ENCODE assay signal across 20 cellular contexts in the genomic region with DNA sequence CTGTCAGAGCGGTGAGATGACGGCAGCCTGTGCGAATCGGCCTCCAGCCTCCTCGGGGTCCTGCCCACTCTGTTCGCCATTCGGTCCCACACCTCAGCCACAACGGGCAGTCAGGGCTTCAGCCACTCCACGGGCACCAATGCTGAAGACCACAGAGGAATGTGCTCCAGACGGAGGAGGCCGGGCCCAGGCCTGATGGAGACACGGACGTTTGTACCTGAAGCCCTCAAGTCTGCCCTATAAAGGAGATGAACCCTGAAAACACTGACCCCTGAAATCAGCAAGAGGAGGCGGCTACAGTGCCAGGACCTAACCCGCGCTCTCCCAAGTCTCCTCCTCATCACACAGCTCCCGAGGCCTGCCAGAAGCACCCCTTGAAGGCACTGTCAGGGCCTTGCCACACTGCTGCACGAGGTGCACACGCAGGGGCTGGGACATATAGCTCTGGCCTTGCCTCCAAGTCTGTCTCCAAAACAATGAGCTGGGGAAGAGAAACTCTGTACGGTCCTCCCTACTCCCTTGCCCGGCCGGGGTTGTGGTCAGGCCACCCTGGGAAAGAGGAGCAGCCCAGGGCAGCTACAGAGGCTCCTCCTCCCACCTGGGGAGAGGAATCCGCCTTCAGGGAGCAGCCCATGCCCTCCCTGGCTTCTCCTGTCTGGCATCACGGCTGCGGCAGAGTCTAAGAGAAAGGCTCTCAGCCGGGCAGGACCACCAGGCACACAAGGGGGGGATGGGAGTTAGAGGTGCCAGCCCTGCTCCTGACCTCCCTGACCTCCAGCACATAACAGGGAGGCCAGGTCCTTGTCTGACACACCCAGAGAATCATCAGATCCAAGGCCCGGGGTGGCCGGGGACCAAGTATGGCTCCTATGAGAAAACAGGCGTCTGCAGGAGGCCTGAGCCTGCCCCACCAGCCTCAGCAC.
DNase-seq lines count a peak whose midpoint lies in the region; ATAC-seq and TF ChIP-seq lines count a peak whose summit lies in the region.
"Had no signal": no experiment of that assay in that cellular context is flagged by ENCODE, and none has a peak within 500 bp of the region (broad histone marks: within the 10 kb centered on the region; RNA-seq: fewer than 3 reads in every experiment).

No MANE protein-coding gene starts in this region.

- H3K36me3 ChIP-seq in heart left ventricle (no peaks in the 10 kb centered on the region), aorta (ENCODE audit: control insufficient read depth in 1 of 2, insufficient read depth in 2 of 2, low read length in 1 of 2) (no peaks in the 10 kb centered on the region)
- H3K36me3 ChIP-seq: BLaER1 treated with 17β-estradiol and CSF1 and Interleukin-3, amounts not matched to agents 10 nM and 100 nM had no signal

- H3K4me3 ChIP-seq in heart left ventricle (no peak overlapping the region), aorta (ENCODE audit: low read length in 2 of 2) (no peak overlapping the region)
- H3K4me3 ChIP-seq: A549; BLaER1 treated with 17β-estradiol and CSF1 and Interleukin-3, amounts not matched to agents 10 nM and 100 nM; PC-9 had no signal

- H3K27ac ChIP-seq in heart left ventricle, result no peak overlapping the region
- no peak overlapping the region for H3K27ac ChIP-seq in aorta (ENCODE audit: low read depth in 1 of 2, low read length in 2 of 2)
- H3K27ac ChIP-seq: A549; BLaER1 treated with 17β-estradiol and CSF1 and Interleukin-3, amounts not matched to agents 10 nM and 100 nM; PC-9 had no signal

- peaks cover 0 to 3% (median 0%) of the 10 kb centered on the region in 9 donors for H3K27me3 ChIP-seq in heart left ventricle
- no peaks in the 10 kb centered on the region for H3K27me3 ChIP-seq in aorta (ENCODE audit: control insufficient read depth in 1 of 2, insufficient read depth in 2 of 2, low read length in 1 of 2)
- H3K27me3 ChIP-seq: BLaER1 treated with 17β-estradiol and CSF1 and Interleukin-3, amounts not matched to agents 10 nM and 100 nM had no signal

- ATAC-seq in heart left ventricle (no peak), Right ventricle myocardium superior (ENCODE audit: poor library complexity) (no peak), aorta (ENCODE audit: low FRiP score) (no peak), HG03280 (IDR thresholded peaks at IDR 0.05; ENCODE audit: unreplicated experiment) (no peak), HG03139 (IDR thresholded peaks at IDR 0.05; ENCODE audit: unreplicated experiment) (no peak)
- ATAC-seq: A549, HCT116 had no signal

- DNase-seq in heart left ventricle (peak in 3 of 5 donors; percentile 12 to 17 (median 13)), Right ventricle myocardium superior (no peak), left kidney (ENCODE audit: low read depth, low spot score) (peak; percentile 3), posterior cingulate gyrus (peak in 6 of 10 donors; percentile 6 to 78 (median 28)), aorta (peak; percentile 31 to 56), NCI-H345 (lab: John Stamatoyannopoulos, UW) (no peak)
- DNase-seq: DMS79 treated with DMSO at 0.1 percent for 48 hours, KBM-7, MV-4-11, NCI-H1417, NCI-H187 treated with DMSO at 0.1 percent for 48 hours, NCI-H2171, NCI-H774, PC-9, SHP77 had no signal

- intact Hi-C loops in heart left ventricle (cut with DNase I) (no loop called here), Right ventricle myocardium superior (cut with DNase I) (no loop called here), posterior cingulate gyrus (cut with DNase I) (no loop called here), aorta (cut with DNase I) (no loop called here)

- H3K4me1 ChIP-seq in heart left ventricle (no peaks in the 10 kb centered on the region), aorta (ENCODE audit: control insufficient read depth in 1 of 2, insufficient read depth in 2 of 2, low read length in 2 of 2) (no peaks in the 10 kb centered on the region)
- H3K4me1 ChIP-seq: A549 had no signal

- TF ChIP-seq POLR2A in heart left ventricle (IDR thresholded peaks at IDR 0.05), result no peak

- 74 to 80% (median 77%) methylated on average over 27 to 29 of the region's 29 CpGs for WGBS in heart left ventricle, 4 donors
- WGBS in aorta, 2 donors, result 64 to 71% methylated on average over 29 of the region's 29 CpGs

- no peak for TF ChIP-seq CTCF in heart left ventricle (IDR thresholded peaks at IDR 0.05)

- no peaks in the 10 kb centered on the region for H3K9me3 ChIP-seq in heart left ventricle
- H3K9me3 ChIP-seq in aorta (ENCODE audit: control insufficient read depth, low read length), result no peaks in the 10 kb centered on the region
- H3K9me3 ChIP-seq: A549 had no signal

Comparison
In these comparisons a context has a peak if more than half of its experiments do, and no peak if none do; other contexts are left out.
1. DNase-seq: peak in heart left ventricle (3 of 5), left kidney (single experiment), posterior cingulate gyrus (6 of 10) and aorta (2 of 2); none in Right ventricle myocardium superior (single experiment) and NCI-H345 (single experiment).